ENCODE assay signal across 8 cellular contexts in genomic region chr6:28648035-28648877, GRCh38.
DNase-seq lines count a peak whose midpoint lies in the region; ATAC-seq and TF ChIP-seq lines count a peak whose summit lies in the region.

No MANE protein-coding gene starts in this region.

- H3K27me3 Mint-ChIP-seq in activated T-cell treated with anti-CD3 and anti-CD28 coated beads, Interleukin-2, amount 50 U/mL, for 24 hours, result peaks cover 77% of the 10 kb centered on the region

- peaks cover 3% of the 10 kb centered on the region for H3K36me3 Mint-ChIP-seq in activated T-cell treated with anti-CD3 and anti-CD28 coated beads, Interleukin-2, amount 50 U/mL, for 24 hours (ENCODE audit: low read depth)

- peak overlapping the region; percentile 85 for H3K4me3 Mint-ChIP-seq in activated T-cell treated with anti-CD3 and anti-CD28 coated beads, Interleukin-2, amount 50 U/mL, for 24 hours

- TF ChIP-seq CTCF in psoas muscle (IDR thresholded peaks at IDR 0.05), result no peak

- CTCF ChIA-PET in HEK293T (lab: Yijun Ruan, JAX), result interaction anchor here (0.7 to 1.1 kb wide), 3 partner anchors 10 to 190 kb away, joined by 3 to 6 read pairs (median 3); no protein-coding TSS in a partner anchor

- intact Hi-C loops in psoas muscle (cut with DNase I), result no loop called here

- H3K9me3 ChIP-seq in psoas muscle, result no peaks in the 10 kb centered on the region

- H3K27ac ChIP-seq in psoas muscle, result no peak overlapping the region

- H3K36me3 ChIP-seq in psoas muscle (ENCODE audit: insufficient read depth in 1 of 2, low read depth in 1 of 2), result no peaks in the 10 kb centered on the region

- POLR2A ChIA-PET in HEK293T (lab: Yijun Ruan, JAX), result interaction anchor here (0.8 to 2.9 kb wide), 13 partner anchors 9 to 110 kb away, joined by 3 to 16 read pairs (median 4); a partner anchor contains a TSS

- DNase-seq in COLO668 (lab: John Stamatoyannopoulos, UW; ENCODE audit: unreplicated experiment) (peak; percentile 26), HEK293T (ENCODE audit: extremely low spot score) (peak; percentile 66), NCI-H774 (lab: John Stamatoyannopoulos, UW) (peak; percentile 76), globus pallidus (ENCODE audit: low spot score) (peak; percentile 38), psoas muscle (no peak)
- peak; percentile 74 for DNase-seq in activated T-cell treated with anti-CD3 and anti-CD28 coated beads, Interleukin-2, amount 50 U/mL, for 24 hours

- H3K4me3 ChIP-seq in psoas muscle, result peak overlapping the region; percentile 58

- no peaks in the 10 kb centered on the region for H3K9me3 Mint-ChIP-seq in activated T-cell treated with anti-CD3 and anti-CD28 coated beads, Interleukin-2, amount 50 U/mL, for 24 hours

- no peaks in the 10 kb centered on the region for H3K4me1 ChIP-seq in psoas muscle

- whole genome bisulfite sequencing in psoas muscle, 3 donors, result 0 to 1% (median 1%) methylated on average over 27 of the region's 27 CpGs

- no peak for ATAC-seq in psoas muscle
- no peak for ATAC-seq in HG03159 (IDR thresholded peaks at IDR 0.05; ENCODE audit: unreplicated experiment)
- no peak for ATAC-seq in HG02763 (IDR thresholded peaks at IDR 0.05; ENCODE audit: unreplicated experiment)

- H3K4me1 Mint-ChIP-seq in activated T-cell treated with anti-CD3 and anti-CD28 coated beads, Interleukin-2, amount 50 U/mL, for 24 hours (ENCODE audit: low read depth), result peaks cover 11% of the 10 kb centered on the region

- H3K27ac Mint-ChIP-seq in activated T-cell treated with anti-CD3 and anti-CD28 coated beads, Interleukin-2, amount 50 U/mL, for 24 hours, result peak overlapping the region; percentile 80

- H3K27me3 ChIP-seq in psoas muscle (ENCODE audit: insufficient read depth in 3 of 3, low read length in 2 of 3), result peaks cover 0 to 29% (median 0%) of the 10 kb centered on the region in 3 donors

TF ChIP-seq in HEK293T, 16 proteins besides CTCF, POLR2A, EP300 and RAD21:
- TF ChIP-seq FOXM1 (IDR thresholded peaks at IDR 0.05; ENCODE audit: borderline replicate concordance) (peak; percentile 81), SP1 (IDR thresholded peaks at IDR 0.05) (no peak), CTBP1 (IDR thresholded peaks at IDR 0.05; ENCODE audit: borderline replicate concordance) (peak; percentile 73; the same call in 1 of the 2 replicates), ELF4 (IDR thresholded peaks at IDR 0.05) (no peak), ZNF384 (IDR thresholded peaks at IDR 0.05) (peak; percentile 77; the same call in 1 of the 2 replicates), PKNOX1 (IDR thresholded peaks at IDR 0.05) (0 out of 2 replicates have a peak, but pooled peaks have one; percentile 10)

Comparison
In these comparisons a context has a peak if more than half of its experiments do, and no peak if none do; other contexts are left out.
1. DNase-seq: peak in COLO668 (single experiment), HEK293T (single experiment), NCI-H774 (single experiment), activated T-cell treated with anti-CD3 and anti-CD28 coated beads, Interleukin-2, amount 50 U/mL, for 24 hours (single experiment) and globus pallidus (single experiment); none in psoas muscle (0 of 2).